Comparison of ENCODE assay signal across 11 cellular contexts in genomic region chr12:132475304-132476037, GRCh38.
A peak's percentile ranks its signal among the peaks of the same experiment; 100 is the strongest.
DNase-seq lines count a peak whose midpoint lies in the region; ATAC-seq lines count a peak whose summit lies in the region.
"Had no signal": no experiment of that assay in that cellular context is flagged by ENCODE, and none has a peak within 500 bp of the region (broad histone marks: within the 10 kb centered on the region; RNA-seq: fewer than 3 reads in every experiment).

No MANE protein-coding gene starts in this region.

- DNase-seq in activated naive CD4-positive, alpha-beta T cell treated with Interleukin-2 at 50 U/mL for 16 hours, result peak; percentile 35
- DNase-seq in activated naive CD4-positive, alpha-beta T cell treated with anti-CD3 and anti-CD28 coated beads, Interleukin-2, amount 50 U/mL, for 16 hours, result no peak
- peak; percentile 7 for DNase-seq in OCI-M1 (lab: John Stamatoyannopoulos, UW)
- DNase-seq in activated naive CD8-positive, alpha-beta T cell treated with anti-CD3 and anti-CD28 coated beads, Interleukin-2, amount 50 U/mL, for 24 hours, result no peak
- DNase-seq in stimulated activated naive CD4-positive, alpha-beta T cell treated with Interleukin-2 at 50 U/mL for 16 hours (lab: John Stamatoyannopoulos, UW), result peak; percentile 20
- DNase-seq: DMS79 treated with DMSO at 0.1 percent for 48 hours, hippocampal formation had no signal

- H3K27ac Mint-ChIP-seq in activated naive CD8-positive, alpha-beta T cell treated with anti-CD3 and anti-CD28 coated beads, Interleukin-2, amount 50 U/mL, for 24 hours, result peak overlapping the region; percentile 75
- H3K27ac Mint-ChIP-seq: nephron had no signal

- peak overlapping the region; percentile 52 for H3K4me3 Mint-ChIP-seq in activated naive CD8-positive, alpha-beta T cell treated with anti-CD3 and anti-CD28 coated beads, Interleukin-2, amount 50 U/mL, for 24 hours
- H3K4me3 Mint-ChIP-seq: nephron had no signal

- H3K4me1 Mint-ChIP-seq in activated naive CD8-positive, alpha-beta T cell treated with anti-CD3 and anti-CD28 coated beads, Interleukin-2, amount 50 U/mL, for 24 hours, result peaks cover 36% of the 10 kb centered on the region

- ATAC-seq in activated naive CD8-positive, alpha-beta T cell treated with anti-CD3 and anti-CD28 coated beads, Interleukin-2, amount 50 U/mL, for 24 hours, result peak; percentile 23
- ATAC-seq in GM18520 (IDR thresholded peaks at IDR 0.05; ENCODE audit: unreplicated experiment), result no peak
- no peak for ATAC-seq in HG03571 (IDR thresholded peaks at IDR 0.05; ENCODE audit: unreplicated experiment)
- ATAC-seq in GM18498 (IDR thresholded peaks at IDR 0.05; ENCODE audit: unreplicated experiment), result no peak

- no peaks in the 10 kb centered on the region for H3K27me3 Mint-ChIP-seq in activated naive CD8-positive, alpha-beta T cell treated with anti-CD3 and anti-CD28 coated beads, Interleukin-2, amount 50 U/mL, for 24 hours

- no peaks in the 10 kb centered on the region for H3K36me3 Mint-ChIP-seq in activated naive CD8-positive, alpha-beta T cell treated with anti-CD3 and anti-CD28 coated beads, Interleukin-2, amount 50 U/mL, for 24 hours (ENCODE audit: low read depth)

- no peaks in the 10 kb centered on the region for H3K9me3 Mint-ChIP-seq in activated naive CD8-positive, alpha-beta T cell treated with anti-CD3 and anti-CD28 coated beads, Interleukin-2, amount 50 U/mL, for 24 hours

Comparison
In these comparisons a context has a peak if more than half of its experiments do, and no peak if none do; other contexts are left out.
1. DNase-seq: peak in activated naive CD4-positive, alpha-beta T cell treated with Interleukin-2 at 50 U/mL for 16 hours (single experiment), OCI-M1 (single experiment) and stimulated activated naive CD4-positive, alpha-beta T cell treated with Interleukin-2 at 50 U/mL for 16 hours (single experiment); none in activated naive CD4-positive, alpha-beta T cell treated with anti-CD3 and anti-CD28 coated beads, Interleukin-2, amount 50 U/mL, for 16 hours (single experiment) and activated naive CD8-positive, alpha-beta T cell treated with anti-CD3 and anti-CD28 coated beads, Interleukin-2, amount 50 U/mL, for 24 hours (single experiment).